ENCODE assay signal across 1 cellular context in genomic region chr9:75150512-75150911, GRCh38.
TF ChIP-seq lines count a peak whose summit lies in the region.

No MANE protein-coding gene starts in this region.

TF ChIP-seq in GM12878, 131 proteins besides CTCF, POLR2A, EP300 and RAD21 (continued from another document):
- TF ChIP-seq RUNX3 (IDR thresholded peaks at IDR 0.05; ENCODE audit: low read length) (no peak), SRF (IDR thresholded peaks at IDR 0.05; ENCODE audit: low read depth in 2 of 2, low read length in 2 of 2) (no peak), SKIL (IDR thresholded peaks at IDR 0.05; ENCODE audit: low read depth, poor library complexity, severe bottlenecking) (no peak), HSF1 (IDR thresholded peaks at IDR 0.05; ENCODE audit: low read depth, low read length) (no peak), STAT1 (conservative IDR thresholded peaks at IDR 0.05) (no peak), WRNIP1 (IDR thresholded peaks at IDR 0.05; ENCODE audit: borderline replicate concordance, low read depth, low read length) (no peak), HDAC2 (IDR thresholded peaks at IDR 0.05) (no peak), ZBTB11 (CRISPR knock-in tag; IDR thresholded peaks at IDR 0.05) (no peak), RELB (IDR thresholded peaks at IDR 0.05; ENCODE audit: low read depth) (no peak), NBN (IDR thresholded peaks at IDR 0.05) (no peak), SMARCA5 (IDR thresholded peaks at IDR 0.05) (no peak), CREM (IDR thresholded peaks at IDR 0.05; ENCODE audit: low read depth) (no peak), CBX5 (IDR thresholded peaks at IDR 0.05; ENCODE audit: low read depth) (no peak), BMI1 (IDR thresholded peaks at IDR 0.05; ENCODE audit: borderline replicate concordance) (no peak), IRF3 (IDR thresholded peaks at IDR 0.05) (no peak), TCF7 (IDR thresholded peaks at IDR 0.05; ENCODE audit: borderline replicate concordance) (no peak)
